In the genomic region with DNA sequence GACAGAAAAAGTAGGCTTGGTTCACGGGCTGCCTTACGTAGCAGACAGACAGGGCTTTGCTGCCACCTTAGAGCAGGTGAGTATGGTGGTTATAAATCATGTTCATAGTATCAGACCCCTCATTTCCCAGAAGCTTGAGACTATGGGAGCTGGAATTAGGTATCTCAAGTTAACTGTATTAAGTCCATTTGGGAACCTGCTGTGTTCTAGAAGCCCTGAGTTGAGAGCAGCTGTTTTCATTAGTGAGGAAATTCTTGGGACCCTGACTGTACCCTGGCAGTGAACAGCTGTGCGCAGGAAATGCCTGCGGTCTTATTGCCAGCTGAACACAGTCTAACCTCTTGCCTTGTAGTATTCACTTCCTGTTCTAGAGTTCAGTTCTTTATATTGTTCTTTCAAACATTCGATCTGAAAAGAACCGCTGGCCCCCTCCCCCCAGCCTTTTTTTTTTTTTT, we compare ENCODE assay signal across 7 cellular contexts. TPM values are rescaled to one million over a fixed set of nuclear protein-coding genes. Genes with fewer than 3 reads are reported as not detected.
DNase-seq lines count a peak whose midpoint lies in the region; ATAC-seq, FAIRE-seq and TF ChIP-seq lines count a peak whose summit lies in the region.

No MANE protein-coding gene starts in this region.

- in situ Hi-C loops in ACHN (cut with HindIII; ENCODE audit: low pct_ligation_motif_present, low pct_unique_long_range_greater_than_20kb, low sequenced_read_pairs), result no loop called here

- no peak overlapping the region for H3K4me3 ChIP-seq in pancreas

- no peaks in the 10 kb centered on the region for H3K27me3 ChIP-seq in pancreas

- H3K9me3 ChIP-seq in pancreas, result no peaks in the 10 kb centered on the region

- peak; percentile 52 for DNase-seq in T follicular helper cell (ENCODE audit: low read depth)
- peak; percentile 75 for DNase-seq in central memory CD4-positive, alpha-beta T cell
- peak in 1 of 6 donors; percentile 34 for DNase-seq in pancreas
- DNase-seq in ACHN, result no peak
- DNase-seq in NCI-H748 treated with DMSO at 0.1 percent for 48 hours (lab: John Stamatoyannopoulos, UW), result no peak

- FAIRE-seq in pancreas (lab: Jason Lieb, UNC), result no peak

- H3K36me3 ChIP-seq in pancreas, result peaks cover 0 to 13% (median 0%) of the 10 kb centered on the region in 3 donors

- peak overlapping the region in 1 of 4 donors; percentile 75 for H3K27ac ChIP-seq in pancreas

- WGBS in pancreas, 2 donors, result 66 to 81% methylated on average over 6 of the region's 6 CpGs

- no peak for TF ChIP-seq CTCF in pancreas (IDR thresholded peaks at IDR 0.05)

- peaks cover 29 to 64% (median 37%) of the 10 kb centered on the region in 3 donors for H3K4me1 ChIP-seq in pancreas

- ATAC-seq in GM19035 (IDR thresholded peaks at IDR 0.05; ENCODE audit: unreplicated experiment) (peak; percentile 97), HG03066 (IDR thresholded peaks at IDR 0.05; ENCODE audit: low read depth, unreplicated experiment) (peak; percentile 99), pancreas (peak in 3 of 4 donors; percentile 40 to 55 (median 50))

- intact Hi-C loops in pancreas (cut with DNase I), result no loop called here

RNA-seq across cellular contexts. Expression of a gene that starts 29.8 kb away (rescaled TPM):
- 10 to 100 TPM in 5 of 6 donors, 1 to 10 TPM in 1; 9.4 to 29.9 (median 12.9) TPM for total RNA-seq in pancreas
- 10 to 100 TPM; 14.3 to 14.8 TPM for polyA plus RNA-seq in pancreas

Comparison
In these comparisons a context has a peak if more than half of its experiments do, and no peak if none do; other contexts are left out.
1. DNase-seq: peak in T follicular helper cell (single experiment) and central memory CD4-positive, alpha-beta T cell (single experiment); none in ACHN (single experiment) and NCI-H748 treated with DMSO at 0.1 percent for 48 hours (single experiment).
2. Peak in every context shown above with its lines, with median percentiles within 50 percentile points of each other: ATAC-seq.